Comparison of ENCODE assay signal across 2 cellular contexts in the genomic region with DNA sequence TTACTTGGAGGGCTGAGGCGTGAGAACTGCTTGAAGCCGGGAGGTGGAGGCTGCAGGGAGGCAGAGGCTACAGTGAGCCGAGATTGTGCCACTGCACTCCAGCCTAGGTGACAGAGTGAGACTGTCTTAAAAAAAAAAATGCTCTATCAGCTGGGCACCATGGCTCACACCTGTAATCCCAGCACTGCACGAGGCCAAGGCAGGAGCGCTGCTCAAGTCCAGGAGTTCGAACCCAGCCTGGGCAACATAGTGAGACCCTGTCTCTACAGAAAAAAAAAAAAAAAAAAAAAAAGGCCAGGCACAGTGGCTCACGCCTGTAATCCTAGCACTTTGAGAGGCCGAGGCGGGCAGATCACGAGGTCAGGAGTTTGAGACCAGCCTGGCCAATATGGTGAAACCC. TPM values are rescaled to one million over a fixed set of nuclear protein-coding genes. Genes with fewer than 3 reads are reported as not detected.
"Had no signal": no experiment of that assay in that cellular context is flagged by ENCODE, and none has a peak within 500 bp of the region (broad histone marks: within the 10 kb centered on the region; RNA-seq: fewer than 3 reads in every experiment).

No MANE protein-coding gene starts in this region.

RNA-seq across cellular contexts. Expression of a gene that starts 51.5 kb away (rescaled TPM):
- total RNA-seq: naive thymus-derived CD8-positive, alpha-beta T cell; natural killer cell treated with Interleukin-12 subunit alpha and Interleukin-12 subunit beta and Interleukin-15 and Interleukin-18, amount 100 ng/mL, for 72 hours had no signal
